Comparison of ENCODE assay signal across 20 cellular contexts in genomic region chr19:32902448-32902847, GRCh38. TPM values are rescaled to one million over a fixed set of nuclear protein-coding genes. Genes with fewer than 3 reads are reported as not detected.
"Had no signal": no experiment of that assay in that cellular context is flagged by ENCODE, and none has a peak within 500 bp of the region (broad histone marks: within the 10 kb centered on the region; RNA-seq: fewer than 3 reads in every experiment).

No MANE protein-coding gene starts in this region.

- H3K4me3 ChIP-seq: gastrocnemius medialis, heart left ventricle, thyroid gland had no signal

- H3K4me3 Mint-ChIP-seq: activated T-cell treated with anti-CD3 and anti-CD28 coated beads, Interleukin-2, amount 50 U/mL, for 72 hours; naive thymus-derived CD4-positive, alpha-beta T cell had no signal

- DNase-seq: activated effector memory CD4-positive, alpha-beta T cell treated with anti-CD3 and anti-CD28 coated beads, Interleukin-2, amount 50 U/mL, for 16 hours; activated naive CD4-positive, alpha-beta T cell treated with anti-CD3 and anti-CD28 coated beads, Interleukin-2, amount 50 U/mL, for 16 hours; activated T-cell treated with anti-CD3 and anti-CD28 coated beads, Interleukin-2, amount 50 U/mL, for 72 hours; aorta; brain microvascular endothelial cell; central memory CD4-positive, alpha-beta T cell; cortex of kidney; gastrocnemius medialis; heart left ventricle; islet precursor cell; naive thymus-derived CD4-positive, alpha-beta T cell; stimulated activated CD4-positive, alpha-beta T cell treated with anti-CD3 and anti-CD28 coated beads, Interleukin-12 subunit alpha, Interleukin-12 subunit beta, amount 100 ng/mL, for 4 hours; stimulated activated CD4-positive, alpha-beta T cell treated with anti-CD3 and anti-CD28 coated beads, Interleukin-1b, Interleukin-23, amount 100 ng/mL, for 48 hours; stimulated activated naive CD4-positive, alpha-beta T cell treated with Interleukin-2 at 50 U/mL for 16 hours; T1000; thyroid gland had no signal

- H3K27ac Mint-ChIP-seq: activated T-cell treated with anti-CD3 and anti-CD28 coated beads, Interleukin-2, amount 50 U/mL, for 72 hours; naive thymus-derived CD4-positive, alpha-beta T cell had no signal

- H3K27me3 Mint-ChIP-seq: naive thymus-derived CD4-positive, alpha-beta T cell had no signal

- H3K27me3 ChIP-seq: brain microvascular endothelial cell, gastrocnemius medialis, heart left ventricle, neutrophil, thyroid gland had no signal

- H3K4me1 Mint-ChIP-seq: naive thymus-derived CD4-positive, alpha-beta T cell had no signal

- ATAC-seq: activated CD4-positive, CD25-positive, alpha-beta regulatory T cell treated with anti-CD3 and anti-CD28 coated beads, Interleukin-2, amount 50 U/mL, for 24 hours; activated T-cell treated with anti-CD3 and anti-CD28 coated beads, Interleukin-2, amount 50 U/mL, for 72 hours; gastrocnemius medialis; heart left ventricle; left lobe of liver; naive thymus-derived CD4-positive, alpha-beta T cell had no signal

- H3K9me3 ChIP-seq: gastrocnemius medialis, neutrophil, thyroid gland had no signal

- H3K4me1 ChIP-seq: gastrocnemius medialis, heart left ventricle, thyroid gland had no signal

- H3K27ac ChIP-seq: brain microvascular endothelial cell, gastrocnemius medialis, heart left ventricle, neutrophil, thyroid gland had no signal

RNA-seq across cellular contexts. Expression of gene SLC7A9, which starts 32.9 kb away (rescaled TPM):
- total RNA-seq: activated CD8-positive, alpha-beta memory T cell treated with anti-CD3 and anti-CD28 coated beads for 36 hours; heart left ventricle had no signal
- polyA plus RNA-seq: naive thymus-derived CD4-positive, alpha-beta T cell had no signal
